Comparison of ENCODE assay signal across 11 cellular contexts in the genomic region with DNA sequence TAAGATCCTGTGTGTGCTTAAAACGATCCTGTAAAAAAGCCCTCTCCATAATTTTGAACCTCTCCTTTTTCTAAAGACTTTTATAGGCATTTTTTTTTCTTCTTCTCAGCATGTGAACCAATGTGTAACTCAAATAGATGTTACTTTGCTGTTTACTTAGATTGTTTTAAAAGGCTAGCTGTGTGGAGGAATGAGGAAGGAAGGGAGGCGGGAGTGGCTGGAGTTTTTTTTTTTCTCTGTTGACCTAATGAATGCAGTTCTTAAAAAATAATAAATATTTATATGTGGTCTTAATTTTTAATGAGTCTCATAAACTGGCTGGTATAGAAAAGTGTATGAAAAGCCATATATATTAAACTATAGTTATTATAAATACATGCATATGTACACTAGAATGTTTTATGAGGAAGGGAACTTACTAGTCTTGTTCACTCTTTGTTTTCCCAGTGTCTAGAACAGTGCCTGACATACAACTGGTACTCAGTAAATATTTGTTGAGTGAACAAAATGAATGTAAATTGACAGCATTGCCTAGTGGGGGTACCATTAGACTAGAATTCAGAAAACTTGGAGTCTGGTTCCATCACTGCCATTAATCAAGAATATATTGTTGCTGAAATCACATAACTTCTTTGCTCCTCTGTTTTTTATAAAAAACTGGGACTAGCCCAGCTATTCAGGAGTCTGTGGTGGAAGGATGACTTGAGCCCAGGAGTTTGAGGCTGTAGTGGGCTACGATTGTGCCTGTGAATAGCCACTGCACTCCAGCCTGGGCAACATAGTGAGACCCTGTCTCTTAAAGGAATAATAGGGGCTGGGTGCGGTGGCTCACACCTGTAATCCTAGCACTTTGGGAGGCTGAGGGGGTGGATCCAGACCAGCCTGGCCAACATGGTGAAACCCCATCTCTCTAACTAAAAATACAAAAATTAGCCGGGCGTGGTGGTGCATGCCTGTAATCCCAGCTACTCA. TPM values are rescaled to one million over a fixed set of nuclear protein-coding genes. Genes with fewer than 3 reads are reported as not detected.
DNase-seq lines count a peak whose midpoint lies in the region; ATAC-seq, FAIRE-seq and TF ChIP-seq lines count a peak whose summit lies in the region.
"Had no signal": no experiment of that assay in that cellular context is flagged by ENCODE, and none has a peak within 500 bp of the region (broad histone marks: within the 10 kb centered on the region; RNA-seq: fewer than 3 reads in every experiment).

No MANE protein-coding gene starts in this region.

- H4K91ac ChIP-seq in H9 (ENCODE audit: insufficient read length, low read depth, low read length): no peak overlapping the region

- H4K8ac ChIP-seq in H9 (replicated peaks; ENCODE audit: insufficient read length, low read depth, low read length): no peak overlapping the region

- H2BK120ac ChIP-seq in H9 (ENCODE audit: low read depth, low read length, poor library complexity, severe bottlenecking): no peak overlapping the region

- H3K79me1 ChIP-seq in H9 (ENCODE audit: insufficient read depth, low read depth, low read length, poor library complexity, severe bottlenecking): no peaks in the 10 kb centered on the region

- WGBS in right lobe of liver (ENCODE audit: insufficient coverage, low coverage, low lambda C conversion rate, missing lambda C conversion rate): 46% methylated on average over 5 of the region's 6 CpGs
- 70% methylated on average over 6 of the region's 6 CpGs for WGBS in suprapubic skin
- WGBS in H9 (ENCODE audit: extremely low coverage, insufficient read length, low lambda C conversion rate): no CpG with 5 or more reads among the region's 6 CpGs

- H3K36me3 ChIP-seq in bronchial epithelial cell (ENCODE audit: control insufficient read depth, insufficient read depth, low read length) (no peaks in the 10 kb centered on the region), right lobe of liver (no peaks in the 10 kb centered on the region), suprapubic skin (no peaks in the 10 kb centered on the region)

- H3K79me2 ChIP-seq in H9 (ENCODE audit: insufficient read depth, low read length): no peaks in the 10 kb centered on the region

- DNase-seq in LoVo (ENCODE audit: low spot score) (peak; percentile 69), bronchial epithelial cell (ENCODE audit: low read depth) (peak; percentile 53), right lobe of liver (no peak), suprapubic skin (ENCODE audit: low spot score in 2 of 2) (no peak), ureter (ENCODE audit: low spot score) (no peak), GOT3 (lab: John Stamatoyannopoulos, UW) (no peak), GDM1 (lab: John Stamatoyannopoulos, UW) (no peak), H9 (no peak)
- DNase-seq: activated CD4-positive, alpha-beta memory T cell treated with anti-CD3 and anti-CD28 coated beads for 36 hours; activated naive CD4-positive, alpha-beta T cell treated with Interleukin-2 at 50 U/mL for 16 hours; NCI-H146 had no signal

- H3K23ac ChIP-seq in H9 (ENCODE audit: insufficient read length, low read depth, low read length): no peak overlapping the region

- H2BK15ac ChIP-seq in H9 (ENCODE audit: low read depth, low read length): no peak overlapping the region

- peak; percentile 41 to 72 (median 52) for ATAC-seq in right lobe of liver

- H4K5ac ChIP-seq in H9 (ENCODE audit: insufficient read length, low read depth, low read length): no peak overlapping the region

- no peaks in the 10 kb centered on the region for H3K27me3 Mint-ChIP-seq in H9 (ENCODE audit: low read depth)
- H3K27me3 Mint-ChIP-seq: activated CD4-positive, alpha-beta memory T cell treated with anti-CD3 and anti-CD28 coated beads for 36 hours had no signal

- H3K18ac ChIP-seq in H9 (ENCODE audit: insufficient read length, low read depth, low read length): no peak overlapping the region

- no peak overlapping the region for H2AFZ ChIP-seq in H9 (ENCODE audit: low read length)

- H3K36me3 Mint-ChIP-seq in H9 (ENCODE audit: insufficient read depth in 1 of 3, low read depth in 3 of 3): no peaks in the 10 kb centered on the region

- H2AK5ac ChIP-seq in H9 (ENCODE audit: insufficient read length, low read length): no peak overlapping the region

- H3K4me1 ChIP-seq in right lobe of liver (peaks cover 0 to 24% (median 4%) of the 10 kb centered on the region in 4 donors), suprapubic skin (peaks cover 20% of the 10 kb centered on the region), H9 (ENCODE audit: insufficient read depth, low read length) (no peaks in the 10 kb centered on the region)

- no peaks in the 10 kb centered on the region for H3K23me2 ChIP-seq in H9 (ENCODE audit: insufficient read length, low read depth, low read length, poor library complexity, severe bottlenecking)

- no peak overlapping the region for H3T11ph ChIP-seq in H9 (ENCODE audit: low read length)

- no peak overlapping the region for H3K4ac ChIP-seq in H9 (ENCODE audit: low read depth, low read length)

- H3K9me3 Mint-ChIP-seq in H9: no peaks in the 10 kb centered on the region; a peak in 1 of 5 replicates
- H3K9me3 Mint-ChIP-seq: activated CD4-positive, alpha-beta memory T cell treated with anti-CD3 and anti-CD28 coated beads for 36 hours had no signal

- no peak overlapping the region for H3K4me3 Mint-ChIP-seq in H9
- H3K4me3 Mint-ChIP-seq: activated CD4-positive, alpha-beta memory T cell treated with anti-CD3 and anti-CD28 coated beads for 36 hours had no signal

- no peak for TF ChIP-seq CTCF in bronchial epithelial cell (IDR thresholded peaks at IDR 0.05; ENCODE audit: insufficient read depth, low read length, severe bottlenecking)
- no peak for TF ChIP-seq CTCF in right lobe of liver (IDR thresholded peaks at IDR 0.05)
- TF ChIP-seq CTCF in suprapubic skin (IDR thresholded peaks at IDR 0.05): no peak
- TF ChIP-seq CTCF in H9 (conservative IDR thresholded peaks at IDR 0.05): no peak

- H3K27ac ChIP-seq in right lobe of liver (peak overlapping the region in 2 of 3 donors; percentile 8 to 14), suprapubic skin (peak overlapping the region; percentile 64), H9 (ENCODE audit: insufficient read length, low read depth, low read length) (no peak overlapping the region)

- peaks cover 0 to 3% of the 10 kb centered on the region in 2 experiments; a peak in 1 of 4 replicates for H3K4me1 Mint-ChIP-seq in H9

- no peak overlapping the region for H3K4me3 ChIP-seq in bronchial epithelial cell (ENCODE audit: low read depth, low read length)
- H3K4me3 ChIP-seq in right lobe of liver: no peak overlapping the region
- no peak overlapping the region for H3K4me3 ChIP-seq in suprapubic skin

- no peak overlapping the region for H3K27ac Mint-ChIP-seq in H9
- H3K27ac Mint-ChIP-seq: activated CD4-positive, alpha-beta memory T cell treated with anti-CD3 and anti-CD28 coated beads for 36 hours had no signal

- H3K9me3 ChIP-seq in right lobe of liver: no peaks in the 10 kb centered on the region
- H3K9me3 ChIP-seq in suprapubic skin: no peaks in the 10 kb centered on the region
- no peaks in the 10 kb centered on the region for H3K9me3 ChIP-seq in H9 (ENCODE audit: control insufficient read depth, low read depth, low read length)

- intact Hi-C loops in right lobe of liver (cut with DNase I): no loop called here

- no peak overlapping the region for H2BK20ac ChIP-seq in H9 (ENCODE audit: low read depth, low read length, poor library complexity, severe bottlenecking)

- H3K27me3 ChIP-seq in bronchial epithelial cell (ENCODE audit: control insufficient read depth, insufficient read depth, low read length) (no peaks in the 10 kb centered on the region), right lobe of liver (no peaks in the 10 kb centered on the region), suprapubic skin (no peaks in the 10 kb centered on the region), H9 (ENCODE audit: insufficient read depth, low read length) (no peaks in the 10 kb centered on the region)

- H3K14ac ChIP-seq in H9 (ENCODE audit: insufficient read depth, low read length): no peak overlapping the region

- H2BK5ac ChIP-seq in H9 (ENCODE audit: insufficient read length, low read length): no peak overlapping the region

- FAIRE-seq in bronchial epithelial cell (lab: Jason Lieb, UNC): no peak

- no peak overlapping the region for H3K9ac ChIP-seq in H9 (ENCODE audit: extremely low read depth, insufficient read length, low read length)

- TF ChIP-seq POLR2A in right lobe of liver (IDR thresholded peaks at IDR 0.05) (no peak), suprapubic skin (IDR thresholded peaks at IDR 0.05) (no peak)

- H4K20me1 ChIP-seq in H9 (ENCODE audit: control insufficient read depth, insufficient read depth, insufficient read length): no peaks in the 10 kb centered on the region

- no peak overlapping the region for H3K4me2 ChIP-seq in H9 (ENCODE audit: insufficient read depth, insufficient read length, low read length)

- H3K56ac ChIP-seq in H9 (ENCODE audit: insufficient read length, low read depth, low read length): no peak overlapping the region

- no peak overlapping the region for H2BK12ac ChIP-seq in H9 (ENCODE audit: insufficient read length, low read depth, low read length)

- TF ChIP-seq EP300 in suprapubic skin (IDR thresholded peaks at IDR 0.05): no peak

RNA-seq across cellular contexts. Expression of a gene that starts 51.0 kb away (rescaled TPM):
- total RNA-seq in bronchial epithelial cell: 7.4 and 11.3 TPM in 2 replicates
- 10 to 100 TPM; 36.7 to 97.2 (median 57.9) TPM for total RNA-seq in right lobe of liver
- 10 to 100 TPM; 30.1 to 54.2 (median 48.2) TPM for total RNA-seq in suprapubic skin
- 132 TPM for total RNA-seq in ureter
- 0.35 and 0.70 TPM in 2 replicates for total RNA-seq in H9 (2021)

Comparison
In these comparisons a context has a peak if more than half of its experiments do, and no peak if none do; other contexts are left out.
1. DNase-seq: peak in LoVo (single experiment) and bronchial epithelial cell (single experiment); none in right lobe of liver (0 of 3), suprapubic skin (0 of 2), ureter (single experiment), GOT3 (single experiment), GDM1 (single experiment) and H9 (single experiment).